Comparison of ENCODE assay signal across 1 cellular context in genomic region chrX:2427737-2428136, GRCh38.
TF ChIP-seq lines count a peak whose summit lies in the region.

No MANE protein-coding gene starts in this region.

TF ChIP-seq in GM12878, 131 proteins besides CTCF, POLR2A, EP300 and RAD21 (continued from another document):
- TF ChIP-seq SMAD5 (IDR thresholded peaks at IDR 0.05; ENCODE audit: low read depth) (no peak), BCLAF1 (IDR thresholded peaks at IDR 0.05) (no peak)
